18 cellular contexts compared by ENCODE assay signal in genomic region chr14:22540286-22540685, GRCh38. TPM values are rescaled to one million over a fixed set of nuclear protein-coding genes. Genes with fewer than 3 reads are reported as not detected.
DNase-seq lines count a peak whose midpoint lies in the region; TF ChIP-seq lines count a peak whose summit lies in the region.
"Had no signal": no experiment of that assay in that cellular context is flagged by ENCODE, and none has a peak within 500 bp of the region (broad histone marks: within the 10 kb centered on the region; RNA-seq: fewer than 3 reads in every experiment).

No MANE protein-coding gene starts in this region.

- TF ChIP-seq CTCF in RWPE1 (conservative IDR thresholded peaks at IDR 0.05; ENCODE audit: low read depth) (no peak), endodermal cell (conservative IDR thresholded peaks at IDR 0.05) (no peak)

- H3K27me3 ChIP-seq in CD4-positive, alpha-beta memory T cell (ENCODE audit: insufficient read depth, low read length): no peaks in the 10 kb centered on the region
- H3K27me3 ChIP-seq in mononuclear cell (ENCODE audit: insufficient read depth, low read length): no peaks in the 10 kb centered on the region
- H3K27me3 ChIP-seq in endodermal cell (ENCODE audit: control insufficient read depth, insufficient read depth, low read length, poor library complexity, severe bottlenecking): no peaks in the 10 kb centered on the region
- H3K27me3 ChIP-seq: left lung, neutrophil, SJCRH30 had no signal

- H3K27ac ChIP-seq in CD4-positive, alpha-beta memory T cell (ENCODE audit: low read depth, low read length): peak overlapping the region; percentile 72
- H3K27ac ChIP-seq in RWPE1 (no peak overlapping the region), endodermal cell (ENCODE audit: low read depth, low read length) (no peak overlapping the region)
- H3K27ac ChIP-seq: HL-60, left lung, neutrophil, SJCRH30 had no signal

- peaks cover 80% of the 10 kb centered on the region for H3K36me3 ChIP-seq in CD4-positive, alpha-beta memory T cell (ENCODE audit: insufficient read depth, low read length)
- no peaks in the 10 kb centered on the region for H3K36me3 ChIP-seq in endodermal cell (ENCODE audit: control insufficient read depth, insufficient read depth, low read length)
- H3K36me3 ChIP-seq: left lung, neutrophil had no signal

- H3K36me3 Mint-ChIP-seq in activated CD4-positive, alpha-beta T cell treated with anti-CD3 and anti-CD28 coated beads, Interleukin-2, amount 10 ng/mL, durations not matched to agents 7 days and 5 days (ENCODE audit: low read depth): peaks cover 96% of the 10 kb centered on the region
- H3K36me3 Mint-ChIP-seq in CD4-positive, alpha-beta memory T cell: peaks cover 92 to 94% of the 10 kb centered on the region in 2 donors
- H3K36me3 Mint-ChIP-seq in activated T-helper 1 cell treated with anti-CD3 and anti-CD28 coated beads, Interleukin-12 subunit alpha, Interleukin-12 subunit beta, Interleukin-2, Interleukin-4 antibody, amounts not matched to agents 30 ng/mL and 10 ng/mL and 1 ng/mL, durations not matched to agents 14 hours and 24 hours and 36 hours (ENCODE audit: low read depth): peaks cover 91% of the 10 kb centered on the region
- no peaks in the 10 kb centered on the region for H3K36me3 Mint-ChIP-seq in endodermal cell (ENCODE audit: low read depth)

- intact Hi-C loops in CD4-positive, alpha-beta memory T cell (cut with micrococcal nuclease): no loop called here
- intact Hi-C loops in activated T-helper 1 cell treated with anti-CD3 and anti-CD28 coated beads, Interleukin-12 subunit alpha, Interleukin-12 subunit beta, Interleukin-2, Interleukin-4 antibody, amounts not matched to agents 30 ng/mL and 10 ng/mL and 1 ng/mL, durations not matched to agents 14 hours and 24 hours and 36 hours (cut with micrococcal nuclease): no loop called here

- no peaks in the 10 kb centered on the region for H3K9me3 ChIP-seq in CD4-positive, alpha-beta memory T cell (ENCODE audit: control insufficient read depth in 1 of 2, low read length in 2 of 2)
- no peaks in the 10 kb centered on the region for H3K9me3 ChIP-seq in mononuclear cell (ENCODE audit: low read depth, low read length)
- H3K9me3 ChIP-seq in endodermal cell (ENCODE audit: control insufficient read depth, low read length): no peaks in the 10 kb centered on the region
- H3K9me3 ChIP-seq: left lung, neutrophil, SJCRH30 had no signal

- H3K9me3 Mint-ChIP-seq in activated CD4-positive, alpha-beta T cell treated with anti-CD3 and anti-CD28 coated beads, Interleukin-2, amount 10 ng/mL, durations not matched to agents 7 days and 5 days: no peaks in the 10 kb centered on the region
- peaks cover 0 to 1% (median 0%) of the 10 kb centered on the region in 8 donors for H3K9me3 Mint-ChIP-seq in CD4-positive, alpha-beta memory T cell
- H3K9me3 Mint-ChIP-seq in activated T-helper 1 cell treated with anti-CD3 and anti-CD28 coated beads, Interleukin-12 subunit alpha, Interleukin-12 subunit beta, Interleukin-2, Interleukin-4 antibody, amounts not matched to agents 30 ng/mL and 10 ng/mL and 1 ng/mL, durations not matched to agents 14 hours and 24 hours and 36 hours: no peaks in the 10 kb centered on the region
- H3K9me3 Mint-ChIP-seq in endodermal cell: no peaks in the 10 kb centered on the region

- peak overlapping the region; percentile 46 to 67 for H3K4me3 ChIP-seq in CD4-positive, alpha-beta memory T cell (ENCODE audit: low read length in 2 of 2)
- H3K4me3 ChIP-seq in mononuclear cell (ENCODE audit: low read length): peak overlapping the region; percentile 16
- H3K4me3 ChIP-seq in endodermal cell (ENCODE audit: low read length): no peak overlapping the region
- H3K4me3 ChIP-seq: left lung, SJCRH30, smooth muscle cell had no signal

- POLR2A ChIA-PET in activated CD4-positive, alpha-beta T cell treated with anti-CD3 and anti-CD28 coated beads, Interleukin-2, amount 10 ng/mL, durations not matched to agents 7 days and 5 days (lab: Charles Lee): interaction anchor here (1.3 kb wide), 1 partner anchor 16 kb away, joined by 9 read pairs; no protein-coding TSS in a partner anchor
- POLR2A ChIA-PET in CD4-positive, alpha-beta memory T cell (lab: Charles Lee; ENCODE audit: partially characterized antibody): interaction anchor here (0.6 to 20.6 kb wide), 14 partner anchors 11 to 744 kb away, joined by 3 to 1762 read pairs (median 9); partner anchors contain the start of gene DAD1
- POLR2A ChIA-PET in RWPE1 (lab: Yijun Ruan, JAX; ENCODE audit: low non-redundant PET): no interaction called here

- peak overlapping the region; percentile 91 for H3K27ac Mint-ChIP-seq in activated CD4-positive, alpha-beta T cell treated with anti-CD3 and anti-CD28 coated beads, Interleukin-2, amount 10 ng/mL, durations not matched to agents 7 days and 5 days
- peak overlapping the region; percentile 92 to 100 (median 98) for H3K27ac Mint-ChIP-seq in CD4-positive, alpha-beta memory T cell
- H3K27ac Mint-ChIP-seq in activated T-helper 1 cell treated with anti-CD3 and anti-CD28 coated beads, Interleukin-12 subunit alpha, Interleukin-12 subunit beta, Interleukin-2, Interleukin-4 antibody, amounts not matched to agents 30 ng/mL and 10 ng/mL and 1 ng/mL, durations not matched to agents 14 hours and 24 hours and 36 hours: peak overlapping the region; percentile 94
- H3K27ac Mint-ChIP-seq in endodermal cell: no peak overlapping the region

- H3K4me1 Mint-ChIP-seq in activated CD4-positive, alpha-beta T cell treated with anti-CD3 and anti-CD28 coated beads, Interleukin-2, amount 10 ng/mL, durations not matched to agents 7 days and 5 days: peaks cover 93% of the 10 kb centered on the region
- H3K4me1 Mint-ChIP-seq in CD4-positive, alpha-beta memory T cell: peaks cover 85 to 100% (median 92%) of the 10 kb centered on the region in 4 donors
- H3K4me1 Mint-ChIP-seq in activated T-helper 1 cell treated with anti-CD3 and anti-CD28 coated beads, Interleukin-12 subunit alpha, Interleukin-12 subunit beta, Interleukin-2, Interleukin-4 antibody, amounts not matched to agents 30 ng/mL and 10 ng/mL and 1 ng/mL, durations not matched to agents 14 hours and 24 hours and 36 hours (ENCODE audit: low read depth): peaks cover 93% of the 10 kb centered on the region
- H3K4me1 Mint-ChIP-seq in endodermal cell: peaks cover 8% of the 10 kb centered on the region

- CTCF ChIA-PET in activated CD4-positive, alpha-beta T cell treated with anti-CD3 and anti-CD28 coated beads, Interleukin-2, amount 10 ng/mL, durations not matched to agents 7 days and 5 days (lab: Charles Lee): interaction anchor here (1.2 to 7.3 kb wide), 5 partner anchors 9 to 622 kb away, joined by 4 to 55 read pairs (median 38); no protein-coding TSS in a partner anchor
- CTCF ChIA-PET in CD4-positive, alpha-beta memory T cell (lab: Charles Lee; ENCODE audit: partially characterized antibody): interaction anchor here (1.4 to 7.0 kb wide), 7 partner anchors 8 to 30 kb away, joined by 4 to 81 read pairs (median 24); no protein-coding TSS in a partner anchor
- CTCF ChIA-PET in RWPE1 (lab: Yijun Ruan, JAX): interaction anchor here (0.5 to 1.2 kb wide), 2 partner anchors 8 to 339 kb away, joined by 3 to 4 read pairs; no protein-coding TSS in a partner anchor

- H3K4me1 ChIP-seq in CD4-positive, alpha-beta memory T cell (ENCODE audit: insufficient read depth, low read length): peaks cover 100% of the 10 kb centered on the region
- H3K4me1 ChIP-seq in mononuclear cell (ENCODE audit: insufficient read depth, low read length): peaks cover 62% of the 10 kb centered on the region
- H3K4me1 ChIP-seq in endodermal cell (ENCODE audit: control insufficient read depth, insufficient read depth, low read length): no peaks in the 10 kb centered on the region

- 88 to 94% methylated on average over 1 of the region's 1 CpG for WGBS in endodermal cell (ENCODE audit: insufficient coverage in 1 of 2, insufficient read length in 1 of 2), 2 experiments

- DNase-seq in activated CD4-positive, alpha-beta T cell treated with anti-CD3 and anti-CD28 coated beads, Interleukin-2, amount 10 ng/mL, durations not matched to agents 7 days and 5 days: no peak
- no peak for DNase-seq in activated CD4-positive, alpha-beta T cell treated with anti-CD3 and anti-CD28 coated beads, Interleukin-2, amount 50 U/mL, for 4 hours
- DNase-seq in CD4-positive, alpha-beta memory T cell: no peak
- no peak for DNase-seq in activated T-helper 1 cell treated with anti-CD3 and anti-CD28 coated beads, Interleukin-12 subunit alpha, Interleukin-12 subunit beta, Interleukin-2, Interleukin-4 antibody, amounts not matched to agents 30 ng/mL and 10 ng/mL and 1 ng/mL, durations not matched to agents 14 hours and 24 hours and 36 hours (ENCODE audit: low spot score)
- no peak for DNase-seq in G401 (ENCODE audit: low spot score)
- DNase-seq in RWPE1 (ENCODE audit: low spot score): no peak
- no peak for DNase-seq in endodermal cell
- DNase-seq: ACHN, DMS79 treated with DMSO at 0.1 percent for 48 hours, left lung, MM.1S, NCI-H2171 treated with DMSO at 0.1 percent for 48 hours, SJCRH30, T1000 had no signal

- in situ Hi-C loops in G401 (cut with HindIII; ENCODE audit: low sequenced_read_pairs): no loop called here

- H3K9ac ChIP-seq in endodermal cell (ENCODE audit: extremely low read depth, low read length, poor library complexity, severe bottlenecking): no peak overlapping the region

- peak overlapping the region; percentile 77 for H3K4me3 Mint-ChIP-seq in activated CD4-positive, alpha-beta T cell treated with anti-CD3 and anti-CD28 coated beads, Interleukin-2, amount 10 ng/mL, durations not matched to agents 7 days and 5 days
- peak overlapping the region; percentile 69 to 91 (median 85) for H3K4me3 Mint-ChIP-seq in CD4-positive, alpha-beta memory T cell
- peak overlapping the region; percentile 88 for H3K4me3 Mint-ChIP-seq in activated T-helper 1 cell treated with anti-CD3 and anti-CD28 coated beads, Interleukin-12 subunit alpha, Interleukin-12 subunit beta, Interleukin-2, Interleukin-4 antibody, amounts not matched to agents 30 ng/mL and 10 ng/mL and 1 ng/mL, durations not matched to agents 14 hours and 24 hours and 36 hours
- H3K4me3 Mint-ChIP-seq in endodermal cell: no peak overlapping the region

- H3K27me3 Mint-ChIP-seq in activated CD4-positive, alpha-beta T cell treated with anti-CD3 and anti-CD28 coated beads, Interleukin-2, amount 10 ng/mL, durations not matched to agents 7 days and 5 days: no peaks in the 10 kb centered on the region
- no peaks in the 10 kb centered on the region for H3K27me3 Mint-ChIP-seq in CD4-positive, alpha-beta memory T cell
- H3K27me3 Mint-ChIP-seq in activated T-helper 1 cell treated with anti-CD3 and anti-CD28 coated beads, Interleukin-12 subunit alpha, Interleukin-12 subunit beta, Interleukin-2, Interleukin-4 antibody, amounts not matched to agents 30 ng/mL and 10 ng/mL and 1 ng/mL, durations not matched to agents 14 hours and 24 hours and 36 hours (ENCODE audit: insufficient read depth): no peaks in the 10 kb centered on the region
- H3K27me3 Mint-ChIP-seq in endodermal cell (ENCODE audit: insufficient read depth): no peaks in the 10 kb centered on the region

RNA-seq across cellular contexts. Expression of gene DAD1, which starts 48.7 kb away (rescaled TPM):
- 100 to 1,000 TPM; 169 to 233 TPM for total RNA-seq in activated CD4-positive, alpha-beta T cell treated with anti-CD3 and anti-CD28 coated beads, Interleukin-2, amount 10 ng/mL, durations not matched to agents 7 days and 5 days
- total RNA-seq in CD4-positive, alpha-beta memory T cell: 100 to 1,000 TPM; 110 to 124 TPM
- 100 to 1,000 TPM; 602 to 735 TPM for polyA plus RNA-seq in CD4-positive, alpha-beta memory T cell
- 228 and 229 TPM in 2 replicates for total RNA-seq in activated T-helper 1 cell treated with anti-CD3 and anti-CD28 coated beads, Interleukin-12 subunit alpha, Interleukin-12 subunit beta, Interleukin-2, Interleukin-4 antibody, amounts not matched to agents 30 ng/mL and 10 ng/mL and 1 ng/mL, durations not matched to agents 14 hours and 24 hours and 36 hours
- total RNA-seq in mononuclear cell (83.6 TPM), endodermal cell (100 to 1,000 TPM; 176 to 193 TPM)
- 381 and 389 TPM in 2 replicates for total RNA-seq in G401 (2014; rRNA removed; shearing (Covaris generic))
- polyA plus RNA-seq in endodermal cell (2013, experiment 1 of 2): 241 TPM
- 234 TPM for polyA plus RNA-seq in endodermal cell (2013, experiment 2 of 2)

RNA-seq across cellular contexts. Expression of gene ABHD4, which starts 57.8 kb away (rescaled TPM):
- 10 to 100 TPM in 1 of 2 experiments, 1 to 10 TPM in 1; 8.3 to 10.4 TPM for total RNA-seq in activated CD4-positive, alpha-beta T cell treated with anti-CD3 and anti-CD28 coated beads, Interleukin-2, amount 10 ng/mL, durations not matched to agents 7 days and 5 days
- total RNA-seq in CD4-positive, alpha-beta memory T cell: 10 to 100 TPM; 18.8 to 22.4 TPM
- polyA plus RNA-seq in CD4-positive, alpha-beta memory T cell: 10 to 100 TPM in 1 of 2 donors, 1 to 10 TPM in 1; 6.2 to 12.9 TPM
- 13.2 and 13.6 TPM in 2 replicates for total RNA-seq in activated T-helper 1 cell treated with anti-CD3 and anti-CD28 coated beads, Interleukin-12 subunit alpha, Interleukin-12 subunit beta, Interleukin-2, Interleukin-4 antibody, amounts not matched to agents 30 ng/mL and 10 ng/mL and 1 ng/mL, durations not matched to agents 14 hours and 24 hours and 36 hours
- 7.5 TPM for total RNA-seq in mononuclear cell
- 8.1 and 8.9 TPM in 2 replicates for total RNA-seq in G401 (2014; rRNA removed; shearing (Covaris generic))
- total RNA-seq in endodermal cell: 10 to 100 TPM; 68.3 to 77.7 TPM
- 18.7 TPM for polyA plus RNA-seq in endodermal cell (2013, experiment 1 of 2)
- polyA plus RNA-seq in endodermal cell (2013, experiment 2 of 2): 15.9 TPM
